1 cellular context compared by ENCODE assay signal in the genomic region with DNA sequence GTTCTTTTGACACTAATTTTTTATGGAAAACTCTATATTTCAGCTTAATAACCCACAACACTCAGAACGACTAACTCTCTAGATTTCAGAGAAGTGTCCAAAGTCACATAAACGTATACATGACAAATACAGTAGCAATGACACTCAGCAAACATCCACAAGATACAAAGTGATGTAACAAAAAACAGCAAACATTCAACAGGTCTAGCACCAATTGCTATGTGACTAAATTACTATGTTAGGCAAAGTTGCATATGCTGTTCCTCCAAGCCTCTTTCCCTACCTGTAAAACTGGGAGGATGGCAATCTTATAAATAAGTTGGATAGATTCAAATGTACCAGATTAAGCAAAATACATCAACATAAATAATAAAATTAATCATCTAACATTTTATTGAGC.
TF ChIP-seq lines count a peak whose summit lies in the region.

No MANE protein-coding gene starts in this region.

TF ChIP-seq in IMR-90, 13 proteins besides CTCF, POLR2A, EP300 and RAD21 (continued from another document):
- TF ChIP-seq, protein P1, sequence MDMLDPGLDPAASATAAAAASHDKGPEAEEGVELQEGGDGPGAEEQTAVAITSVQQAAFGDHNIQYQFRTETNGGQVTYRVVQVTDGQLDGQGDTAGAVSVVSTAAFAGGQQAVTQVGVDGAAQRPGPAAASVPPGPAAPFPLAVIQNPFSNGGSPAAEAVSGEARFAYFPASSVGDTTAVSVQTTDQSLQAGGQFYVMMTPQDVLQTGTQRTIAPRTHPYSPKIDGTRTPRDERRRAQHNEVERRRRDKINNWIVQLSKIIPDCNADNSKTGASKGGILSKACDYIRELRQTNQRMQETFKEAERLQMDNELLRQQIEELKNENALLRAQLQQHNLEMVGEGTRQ (IDR thresholded peaks at IDR 0.05; ENCODE audit: low read depth, low read length): no peak
- TF ChIP-seq FOS (IDR thresholded peaks at IDR 0.05; ENCODE audit: low read depth, low read length): no peak
- TF ChIP-seq BHLHE40 (IDR thresholded peaks at IDR 0.05; ENCODE audit: low read depth, low read length): no peak
- TF ChIP-seq MXI1 (IDR thresholded peaks at IDR 0.05; ENCODE audit: borderline replicate concordance, low read depth, low read length): no peak
- no peak for TF ChIP-seq NFE2L2 (IDR thresholded peaks at IDR 0.05; ENCODE audit: low read depth, low read length)
- TF ChIP-seq, protein P2, sequence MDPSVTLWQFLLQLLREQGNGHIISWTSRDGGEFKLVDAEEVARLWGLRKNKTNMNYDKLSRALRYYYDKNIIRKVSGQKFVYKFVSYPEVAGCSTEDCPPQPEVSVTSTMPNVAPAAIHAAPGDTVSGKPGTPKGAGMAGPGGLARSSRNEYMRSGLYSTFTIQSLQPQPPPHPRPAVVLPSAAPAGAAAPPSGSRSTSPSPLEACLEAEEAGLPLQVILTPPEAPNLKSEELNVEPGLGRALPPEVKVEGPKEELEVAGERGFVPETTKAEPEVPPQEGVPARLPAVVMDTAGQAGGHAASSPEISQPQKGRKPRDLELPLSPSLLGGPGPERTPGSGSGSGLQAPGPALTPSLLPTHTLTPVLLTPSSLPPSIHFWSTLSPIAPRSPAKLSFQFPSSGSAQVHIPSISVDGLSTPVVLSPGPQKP (IDR thresholded peaks at IDR 0.05; ENCODE audit: borderline replicate concordance, low read depth, low read length): no peak
- TF ChIP-seq CEBPB (IDR thresholded peaks at IDR 0.05; ENCODE audit: low read depth, low read length): no peak
- no peak for TF ChIP-seq RFX5 (IDR thresholded peaks at IDR 0.05; ENCODE audit: low read depth, low read length)
- TF ChIP-seq MAZ (IDR thresholded peaks at IDR 0.05; ENCODE audit: borderline replicate concordance, low read depth, low read length): no peak
- TF ChIP-seq MAFK (IDR thresholded peaks at IDR 0.05; ENCODE audit: low read depth, low read length): no peak
- no peak for TF ChIP-seq CHD1 (IDR thresholded peaks at IDR 0.05; ENCODE audit: low read depth, low read length)
- TF ChIP-seq RCOR1 (IDR thresholded peaks at IDR 0.05; ENCODE audit: insufficient replicate concordance, low read length): no peak
